Comparison of ENCODE assay signal across 25 cellular contexts in genomic region chr3:1692428-1692827, GRCh38.
"Had no signal": no experiment of that assay in that cellular context is flagged by ENCODE, and none has a peak within 500 bp of the region (broad histone marks: within the 10 kb centered on the region; RNA-seq: fewer than 3 reads in every experiment).

No MANE protein-coding gene starts in this region.

- H3K4me3 Mint-ChIP-seq: dendritic cell treated with granulocyte-macrophage colony-stimulating factor and Interleukin-4, amounts not matched to agents 40 ng/mL and 50 ng/mL, for 4 days; effector memory CD8-positive, alpha-beta T cell; endodermal cell had no signal

- H3K27me3 Mint-ChIP-seq: dendritic cell treated with granulocyte-macrophage colony-stimulating factor and Interleukin-4, amounts not matched to agents 40 ng/mL and 50 ng/mL, for 4 days; effector memory CD8-positive, alpha-beta T cell had no signal

- H3K4me1 ChIP-seq: colonic mucosa, esophagus muscularis mucosa, esophagus squamous epithelium, foreskin keratinocyte, gastrocnemius medialis, gastroesophageal sphincter, heart left ventricle had no signal

- H3K9me3 ChIP-seq: colonic mucosa, esophagus muscularis mucosa, esophagus squamous epithelium, gastrocnemius medialis had no signal

- DNase-seq: colonic mucosa; cortex of kidney; dermis blood vessel endothelial cell; dorsolateral prefrontal cortex; effector CD4-positive, alpha-beta T cell; effector CD8-positive, alpha-beta T cell; effector memory CD4-positive, alpha-beta T cell; effector memory CD8-positive, alpha-beta T cell; endodermal cell; erythroblast; esophagus squamous epithelium; foreskin fibroblast; foreskin keratinocyte; foreskin melanocyte; gastrocnemius medialis; head of caudate nucleus; heart left ventricle had no signal

- H3K4me1 Mint-ChIP-seq: endodermal cell had no signal

- H3K27ac ChIP-seq: colonic mucosa, coronary artery, dorsolateral prefrontal cortex, epithelial cell of prostate, esophagus muscularis mucosa, esophagus squamous epithelium, foreskin keratinocyte, gastrocnemius medialis, gastroesophageal sphincter, heart left ventricle had no signal

- H3K27me3 ChIP-seq: colonic mucosa, dorsolateral prefrontal cortex, esophagus muscularis mucosa, esophagus squamous epithelium, foreskin keratinocyte, gastrocnemius medialis, gastroesophageal sphincter, heart left ventricle had no signal

- H3K4me3 ChIP-seq: colonic mucosa, coronary artery, dorsolateral prefrontal cortex, esophagus muscularis mucosa, esophagus squamous epithelium, gastrocnemius medialis, gastroesophageal sphincter, heart left ventricle had no signal

- H3K27ac Mint-ChIP-seq: dendritic cell treated with granulocyte-macrophage colony-stimulating factor and Interleukin-4, amounts not matched to agents 40 ng/mL and 50 ng/mL, for 4 days; effector memory CD8-positive, alpha-beta T cell; endodermal cell had no signal

- ATAC-seq: effector memory CD8-positive, alpha-beta T cell; esophagus mucosa; gastrocnemius medialis; gastroesophageal sphincter; heart left ventricle had no signal

- FAIRE-seq: endometrium, endothelial cell of umbilical vein had no signal

- H3K36me3 ChIP-seq: colonic mucosa, esophagus muscularis mucosa, esophagus squamous epithelium, gastrocnemius medialis, gastroesophageal sphincter, heart left ventricle had no signal

- H3K9me3 Mint-ChIP-seq: endodermal cell had no signal
